ENCODE assay signal across 8 cellular contexts in the genomic region with DNA sequence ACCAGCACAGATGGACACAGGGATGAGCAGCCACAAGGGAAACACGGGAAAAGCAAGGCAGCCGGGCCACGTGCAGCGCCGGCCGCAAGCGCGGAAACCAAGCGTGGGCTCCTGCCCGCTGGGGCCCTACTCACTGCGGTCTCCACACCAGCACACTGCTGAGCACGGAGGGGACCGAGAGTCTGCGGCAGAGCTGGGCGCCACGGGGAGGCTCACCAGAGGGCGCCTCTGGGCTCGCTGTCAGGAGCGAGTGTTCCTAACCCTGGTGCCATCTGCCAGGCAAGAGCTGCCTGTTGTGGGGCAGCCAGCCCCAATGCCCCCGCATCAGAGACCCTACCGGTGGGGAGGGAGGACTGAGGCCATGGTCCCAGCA. TPM values are rescaled to one million over a fixed set of nuclear protein-coding genes. Genes with fewer than 3 reads are reported as not detected.
DNase-seq lines count a peak whose midpoint lies in the region; ATAC-seq and TF ChIP-seq lines count a peak whose summit lies in the region.

No MANE protein-coding gene starts in this region.

- H3K27me3 Mint-ChIP-seq in activated naive CD4-positive, alpha-beta T cell treated with anti-CD3 and anti-CD28 coated beads, Interleukin-2, amount 10 ng/mL, durations not matched to agents 7 days and 5 days: no peaks in the 10 kb centered on the region

- H3K27ac ChIP-seq in RWPE2 (ENCODE audit: poor library complexity, severe bottlenecking): peak overlapping the region; percentile 91

- peak; percentile 64 for DNase-seq in RWPE2 (ENCODE audit: low spot score)
- DNase-seq in activated naive CD4-positive, alpha-beta T cell treated with anti-CD3 and anti-CD28 coated beads, Interleukin-2, amount 10 ng/mL, durations not matched to agents 7 days and 5 days: peak; percentile 85
- DNase-seq in left cardiac atrium: no peak
- DNase-seq in sciatic nerve (ENCODE audit: low spot score): no peak
- no peak for DNase-seq in HPDE6-E6E7 (ENCODE audit: extremely low spot score)
- DNase-seq in cerebellum (ENCODE audit: low spot score): no peak

- peaks cover 26% of the 10 kb centered on the region for H3K4me1 ChIP-seq in RWPE2 (ENCODE audit: insufficient read depth, poor library complexity, severe bottlenecking)

- peak; percentile 40 for ATAC-seq in HG02763 (IDR thresholded peaks at IDR 0.05; ENCODE audit: unreplicated experiment)
- ATAC-seq in RWPE2 (ENCODE audit: low read depth): peak; percentile 59
- peak; percentile 15 to 17 for ATAC-seq in left cardiac atrium
- peak; percentile 48 for ATAC-seq in sciatic nerve

- H3K4me3 ChIP-seq in RWPE2 (ENCODE audit: severe bottlenecking): peak overlapping the region; percentile 1

- CTCF ChIA-PET in activated naive CD4-positive, alpha-beta T cell treated with anti-CD3 and anti-CD28 coated beads, Interleukin-2, amount 10 ng/mL, durations not matched to agents 7 days and 5 days (lab: Charles Lee): interaction anchor here (0.8 to 2.0 kb wide), 5 partner anchors 16 to 30 kb away, joined by 3 to 6 read pairs (median 4); partner anchors contain the start of gene SH3GL1

- H3K27ac Mint-ChIP-seq in activated naive CD4-positive, alpha-beta T cell treated with anti-CD3 and anti-CD28 coated beads, Interleukin-2, amount 10 ng/mL, durations not matched to agents 7 days and 5 days: peak overlapping the region; percentile 97

- intact Hi-C loops in left cardiac atrium (cut with DNase I): loop anchor here in 1 of 2 donors (2.0 kb wide), 1 partner anchor 31 kb away; the partner anchor contains the start of gene SH3GL1
- intact Hi-C loops in sciatic nerve (cut with DNase I): loop anchor here (10.0 kb wide), 1 partner anchor 105 kb away; no protein-coding TSS in a partner anchor

- peaks cover 20% of the 10 kb centered on the region; the same call in 1 of the 2 replicates for H3K36me3 ChIP-seq in RWPE2 (ENCODE audit: low read depth)

- H3K4me1 Mint-ChIP-seq in activated naive CD4-positive, alpha-beta T cell treated with anti-CD3 and anti-CD28 coated beads, Interleukin-2, amount 10 ng/mL, durations not matched to agents 7 days and 5 days: peaks cover 70% of the 10 kb centered on the region

- H3K4me3 Mint-ChIP-seq in activated naive CD4-positive, alpha-beta T cell treated with anti-CD3 and anti-CD28 coated beads, Interleukin-2, amount 10 ng/mL, durations not matched to agents 7 days and 5 days: peak overlapping the region; percentile 70

- peak; percentile 81 for TF ChIP-seq CTCF in GM12872 (IDR thresholded peaks at IDR 0.05; ENCODE audit: insufficient read depth, low read depth, low read length)
- TF ChIP-seq CTCF in RWPE2 (IDR thresholded peaks at IDR 0.05; ENCODE audit: poor library complexity, severe bottlenecking): peak; percentile 62

- H3K9me3 ChIP-seq in RWPE2 (ENCODE audit: severe bottlenecking): no peaks in the 10 kb centered on the region

- no peaks in the 10 kb centered on the region for H3K27me3 ChIP-seq in RWPE2 (ENCODE audit: insufficient read depth, poor library complexity, severe bottlenecking)

- H3K9me3 Mint-ChIP-seq in activated naive CD4-positive, alpha-beta T cell treated with anti-CD3 and anti-CD28 coated beads, Interleukin-2, amount 10 ng/mL, durations not matched to agents 7 days and 5 days: no peaks in the 10 kb centered on the region

- H3K36me3 Mint-ChIP-seq in activated naive CD4-positive, alpha-beta T cell treated with anti-CD3 and anti-CD28 coated beads, Interleukin-2, amount 10 ng/mL, durations not matched to agents 7 days and 5 days: peaks cover 22% of the 10 kb centered on the region

RNA-seq across cellular contexts. Expression of gene MPND, which starts 26.5 kb away (rescaled TPM):
- total RNA-seq in left cardiac atrium (10 to 100 TPM; 21.1 to 22.3 TPM), sciatic nerve (13.1 TPM), cerebellum (11.3 TPM)

RNA-seq across cellular contexts. Expression of gene SH3GL1, which starts 30.5 kb away (rescaled TPM):
- 10 to 100 TPM; 31.4 to 39.4 TPM for total RNA-seq in left cardiac atrium
- 71.8 TPM for total RNA-seq in sciatic nerve
- 21.3 TPM for total RNA-seq in cerebellum

RNA-seq across cellular contexts. Expression of gene STAP2, which starts 31.2 kb away (rescaled TPM):
- 1 to 10 TPM; 4.8 to 8.2 TPM for total RNA-seq in left cardiac atrium
- 3.7 TPM for total RNA-seq in sciatic nerve
- total RNA-seq in cerebellum: 1.5 TPM

RNA-seq across cellular contexts. Expression of gene CHAF1A, which starts 32.6 kb away (rescaled TPM):
- total RNA-seq in left cardiac atrium (1 to 10 TPM; 5.2 to 8.4 TPM), sciatic nerve (8.0 TPM), cerebellum (13.4 TPM)

Comparison
In these comparisons a context has a peak if more than half of its experiments do, and no peak if none do; other contexts are left out.
1. DNase-seq: peak in RWPE2 (single experiment) and activated naive CD4-positive, alpha-beta T cell treated with anti-CD3 and anti-CD28 coated beads, Interleukin-2, amount 10 ng/mL, durations not matched to agents 7 days and 5 days (single experiment); none in left cardiac atrium (single experiment), sciatic nerve (single experiment), HPDE6-E6E7 (single experiment) and cerebellum (single experiment).
2. Peak in every context shown above with its lines, with median percentiles within 50 percentile points of each other: ATAC-seq.